Comparison of ENCODE assay signal across 1 cellular context in genomic region chr12:79634957-79635471, GRCh38.
TF ChIP-seq lines count a peak whose summit lies in the region.

No MANE protein-coding gene starts in this region.

TF ChIP-seq in IMR-90, 13 proteins besides CTCF, POLR2A, EP300 and RAD21 (continued from another document):
- TF ChIP-seq MAZ (IDR thresholded peaks at IDR 0.05; ENCODE audit: borderline replicate concordance, low read depth, low read length) (no peak), SMC3 (IDR thresholded peaks at IDR 0.05; ENCODE audit: low read depth, low read length) (no peak), MAFK (IDR thresholded peaks at IDR 0.05; ENCODE audit: low read depth, low read length) (no peak), NFE2L2 (IDR thresholded peaks at IDR 0.05; ENCODE audit: low read depth, low read length) (no peak), RFX5 (IDR thresholded peaks at IDR 0.05; ENCODE audit: low read depth, low read length) (no peak)
TF ChIP-seq in IMR-90: peak in this region for 0.
